ENCODE assay signal across 1 cellular context in the genomic region with DNA sequence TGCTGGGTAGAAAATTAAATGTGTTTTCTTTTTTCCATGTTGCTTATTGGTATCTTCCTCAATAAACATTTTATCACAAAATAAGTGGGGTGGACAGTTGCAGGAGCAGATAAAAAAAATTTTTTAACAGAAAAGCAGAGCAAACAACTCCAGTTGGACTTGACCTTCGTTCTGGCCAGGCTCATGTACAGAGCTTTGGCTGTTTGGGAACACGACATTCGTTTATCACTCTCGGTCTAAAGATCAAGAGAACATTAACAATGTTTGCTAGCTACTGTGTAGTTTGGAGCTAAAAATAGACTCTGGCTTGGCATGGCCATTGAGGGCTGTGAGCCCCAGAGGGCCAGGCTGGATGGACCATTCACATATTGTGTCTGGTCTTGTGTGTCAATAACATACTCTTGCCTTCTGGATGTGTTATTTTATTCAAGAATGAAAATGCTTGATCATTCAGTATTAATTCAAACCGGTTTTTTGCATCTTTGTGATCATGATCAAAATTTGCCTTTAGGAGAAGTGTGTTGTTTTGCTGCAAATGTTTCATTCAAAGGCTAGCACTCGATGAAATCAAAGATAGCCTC.
TF ChIP-seq lines count a peak whose summit lies in the region.

No MANE protein-coding gene starts in this region.

TF ChIP-seq in HepG2, 621 proteins besides CTCF, POLR2A, EP300 and RAD21 (continued from another document and continues in another):
- TF ChIP-seq, protein P1, sequence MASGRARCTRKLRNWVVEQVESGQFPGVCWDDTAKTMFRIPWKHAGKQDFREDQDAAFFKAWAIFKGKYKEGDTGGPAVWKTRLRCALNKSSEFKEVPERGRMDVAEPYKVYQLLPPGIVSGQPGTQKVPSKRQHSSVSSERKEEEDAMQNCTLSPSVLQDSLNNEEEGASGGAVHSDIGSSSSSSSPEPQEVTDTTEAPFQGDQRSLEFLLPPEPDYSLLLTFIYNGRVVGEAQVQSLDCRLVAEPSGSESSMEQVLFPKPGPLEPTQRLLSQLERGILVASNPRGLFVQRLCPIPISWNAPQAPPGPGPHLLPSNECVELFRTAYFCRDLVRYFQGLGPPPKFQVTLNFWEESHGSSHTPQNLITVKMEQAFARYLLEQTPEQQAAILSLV (CRISPR knock-in tag; IDR thresholded peaks at IDR 0.05; ENCODE audit: borderline replicate concordance): no peak
- TF ChIP-seq NCOA5 (CRISPR knock-in tag; IDR thresholded peaks at IDR 0.05): 0 out of 2 replicates have a peak, but pooled peaks have one; percentile 34
- TF ChIP-seq ZNF605 (CRISPR knock-in tag; IDR thresholded peaks at IDR 0.05): peak; percentile 79
- TF ChIP-seq, protein P2, sequence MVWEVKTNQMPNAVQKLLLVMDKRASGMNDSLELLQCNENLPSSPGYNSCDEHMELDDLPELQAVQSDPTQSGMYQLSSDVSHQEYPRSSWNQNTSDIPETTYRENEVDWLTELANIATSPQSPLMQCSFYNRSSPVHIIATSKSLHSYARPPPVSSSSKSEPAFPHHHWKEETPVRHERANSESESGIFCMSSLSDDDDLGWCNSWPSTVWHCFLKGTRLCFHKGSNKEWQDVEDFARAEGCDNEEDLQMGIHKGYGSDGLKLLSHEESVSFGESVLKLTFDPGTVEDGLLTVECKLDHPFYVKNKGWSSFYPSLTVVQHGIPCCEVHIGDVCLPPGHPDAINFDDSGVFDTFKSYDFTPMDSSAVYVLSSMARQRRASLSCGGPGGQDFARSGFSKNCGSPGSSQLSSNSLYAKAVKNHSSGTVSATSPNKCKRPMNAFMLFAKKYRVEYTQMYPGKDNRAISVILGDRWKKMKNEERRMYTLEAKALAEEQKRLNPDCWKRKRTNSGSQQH (CRISPR knock-in tag; IDR thresholded peaks at IDR 0.05; ENCODE audit: low read depth): peak; percentile 75; the same call in 1 of the 2 replicates
- TF ChIP-seq, protein P3, sequence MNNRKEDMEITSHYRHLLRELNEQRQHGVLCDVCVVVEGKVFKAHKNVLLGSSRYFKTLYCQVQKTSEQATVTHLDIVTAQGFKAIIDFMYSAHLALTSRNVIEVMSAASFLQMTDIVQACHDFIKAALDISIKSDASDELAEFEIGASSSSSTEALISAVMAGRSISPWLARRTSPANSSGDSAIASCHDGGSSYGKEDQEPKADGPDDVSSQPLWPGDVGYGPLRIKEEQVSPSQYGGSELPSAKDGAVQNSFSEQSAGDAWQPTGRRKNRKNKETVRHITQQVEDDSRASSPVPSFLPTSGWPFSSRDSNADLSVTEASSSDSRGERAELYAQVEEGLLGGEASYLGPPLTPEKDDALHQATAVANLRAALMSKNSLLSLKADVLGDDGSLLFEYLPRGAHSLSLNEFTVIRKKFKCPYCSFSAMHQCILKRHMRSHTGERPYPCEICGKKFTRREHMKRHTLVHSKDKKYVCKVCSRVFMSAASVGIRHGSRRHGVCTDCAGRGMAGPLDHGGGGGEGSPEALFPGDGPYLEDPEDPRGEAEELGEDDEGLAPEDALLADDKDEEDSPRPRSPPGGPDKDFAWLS (CRISPR knock-in tag; IDR thresholded peaks at IDR 0.05; ENCODE audit: borderline replicate concordance): no peak
- TF ChIP-seq STAG1 (CRISPR knock-in tag; IDR thresholded peaks at IDR 0.05): peak; percentile 44
- TF ChIP-seq ZNF331 (CRISPR knock-in tag; IDR thresholded peaks at IDR 0.05): peak; percentile 94
- no peak; the same call in 1 of the 2 replicates for TF ChIP-seq ZNF350 (CRISPR knock-in tag; IDR thresholded peaks at IDR 0.05; ENCODE audit: borderline replicate concordance, low read depth)
- TF ChIP-seq TMF1 (CRISPR knock-in tag; IDR thresholded peaks at IDR 0.05; ENCODE audit: low read depth): no peak
- peak; percentile 85 for TF ChIP-seq ESRRA (CRISPR knock-in tag; IDR thresholded peaks at IDR 0.05; ENCODE audit: low read depth)
- TF ChIP-seq SNAI1 (CRISPR knock-in tag; IDR thresholded peaks at IDR 0.05; ENCODE audit: borderline replicate concordance): no peak
- TF ChIP-seq MIER3 (CRISPR knock-in tag; IDR thresholded peaks at IDR 0.05; ENCODE audit: borderline replicate concordance): peak; percentile 96
- TF ChIP-seq, protein P4, sequence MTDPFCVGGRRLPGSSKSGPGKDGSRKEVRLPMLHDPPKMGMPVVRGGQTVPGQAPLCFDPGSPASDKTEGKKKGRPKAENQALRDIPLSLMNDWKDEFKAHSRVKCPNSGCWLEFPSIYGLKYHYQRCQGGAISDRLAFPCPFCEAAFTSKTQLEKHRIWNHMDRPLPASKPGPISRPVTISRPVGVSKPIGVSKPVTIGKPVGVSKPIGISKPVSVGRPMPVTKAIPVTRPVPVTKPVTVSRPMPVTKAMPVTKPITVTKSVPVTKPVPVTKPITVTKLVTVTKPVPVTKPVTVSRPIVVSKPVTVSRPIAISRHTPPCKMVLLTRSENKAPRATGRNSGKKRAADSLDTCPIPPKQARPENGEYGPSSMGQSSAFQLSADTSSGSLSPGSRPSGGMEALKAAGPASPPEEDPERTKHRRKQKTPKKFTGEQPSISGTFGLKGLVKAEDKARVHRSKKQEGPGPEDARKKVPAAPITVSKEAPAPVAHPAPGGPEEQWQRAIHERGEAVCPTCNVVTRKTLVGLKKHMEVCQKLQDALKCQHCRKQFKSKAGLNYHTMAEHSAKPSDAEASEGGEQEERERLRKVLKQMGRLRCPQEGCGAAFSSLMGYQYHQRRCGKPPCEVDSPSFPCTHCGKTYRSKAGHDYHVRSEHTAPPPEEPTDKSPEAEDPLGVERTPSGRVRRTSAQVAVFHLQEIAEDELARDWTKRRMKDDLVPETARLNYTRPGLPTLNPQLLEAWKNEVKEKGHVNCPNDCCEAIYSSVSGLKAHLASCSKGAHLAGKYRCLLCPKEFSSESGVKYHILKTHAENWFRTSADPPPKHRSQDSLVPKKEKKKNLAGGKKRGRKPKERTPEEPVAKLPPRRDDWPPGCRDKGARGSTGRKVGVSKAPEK (CRISPR knock-in tag; IDR thresholded peaks at IDR 0.05; ENCODE audit: borderline replicate concordance): no peak
- no peak for TF ChIP-seq HOXA9 (CRISPR knock-in tag; IDR thresholded peaks at IDR 0.05; ENCODE audit: borderline replicate concordance)
- TF ChIP-seq ZNF788 (CRISPR knock-in tag; IDR thresholded peaks at IDR 0.05; ENCODE audit: borderline replicate concordance): peak; percentile 84; the same call in 1 of the 2 replicates
- TF ChIP-seq, protein P5, sequence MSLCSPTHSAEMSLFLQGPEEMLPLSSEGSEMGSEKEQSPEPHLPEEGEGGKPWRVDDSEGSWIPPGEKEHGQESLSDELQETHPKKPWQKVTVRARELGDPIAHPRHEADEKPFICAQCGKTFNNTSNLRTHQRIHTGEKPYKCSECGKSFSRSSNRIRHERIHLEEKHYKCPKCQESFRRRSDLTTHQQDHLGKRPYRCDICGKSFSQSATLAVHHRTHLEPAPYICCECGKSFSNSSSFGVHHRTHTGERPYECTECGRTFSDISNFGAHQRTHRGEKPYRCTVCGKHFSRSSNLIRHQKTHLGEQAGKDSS (CRISPR knock-in tag; IDR thresholded peaks at IDR 0.05; ENCODE audit: borderline replicate concordance, low read depth): peak; percentile 76; the same call in 1 of the 2 replicates
- TF ChIP-seq, protein P6, sequence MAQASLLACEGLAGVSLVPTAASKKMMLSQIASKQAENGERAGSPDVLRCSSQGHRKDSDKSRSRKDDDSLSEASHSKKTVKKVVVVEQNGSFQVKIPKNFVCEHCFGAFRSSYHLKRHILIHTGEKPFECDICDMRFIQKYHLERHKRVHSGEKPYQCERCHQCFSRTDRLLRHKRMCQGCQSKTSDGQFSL (CRISPR knock-in tag; IDR thresholded peaks at IDR 0.05): 0 out of 2 replicates have a peak, but pooled peaks have one; percentile 34
- TF ChIP-seq, protein P7, sequence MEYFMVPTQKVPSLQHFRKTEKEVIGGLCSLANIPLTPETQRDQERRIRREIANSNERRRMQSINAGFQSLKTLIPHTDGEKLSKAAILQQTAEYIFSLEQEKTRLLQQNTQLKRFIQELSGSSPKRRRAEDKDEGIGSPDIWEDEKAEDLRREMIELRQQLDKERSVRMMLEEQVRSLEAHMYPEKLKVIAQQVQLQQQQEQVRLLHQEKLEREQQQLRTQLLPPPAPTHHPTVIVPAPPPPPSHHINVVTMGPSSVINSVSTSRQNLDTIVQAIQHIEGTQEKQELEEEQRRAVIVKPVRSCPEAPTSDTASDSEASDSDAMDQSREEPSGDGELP (IDR thresholded peaks at IDR 0.05; ENCODE audit: borderline replicate concordance, low read depth): peak; percentile 59; the same call in 1 of the 2 replicates
- no peak for TF ChIP-seq ZFP90 (CRISPR knock-in tag; IDR thresholded peaks at IDR 0.05; ENCODE audit: borderline replicate concordance)
- TF ChIP-seq, protein P8, sequence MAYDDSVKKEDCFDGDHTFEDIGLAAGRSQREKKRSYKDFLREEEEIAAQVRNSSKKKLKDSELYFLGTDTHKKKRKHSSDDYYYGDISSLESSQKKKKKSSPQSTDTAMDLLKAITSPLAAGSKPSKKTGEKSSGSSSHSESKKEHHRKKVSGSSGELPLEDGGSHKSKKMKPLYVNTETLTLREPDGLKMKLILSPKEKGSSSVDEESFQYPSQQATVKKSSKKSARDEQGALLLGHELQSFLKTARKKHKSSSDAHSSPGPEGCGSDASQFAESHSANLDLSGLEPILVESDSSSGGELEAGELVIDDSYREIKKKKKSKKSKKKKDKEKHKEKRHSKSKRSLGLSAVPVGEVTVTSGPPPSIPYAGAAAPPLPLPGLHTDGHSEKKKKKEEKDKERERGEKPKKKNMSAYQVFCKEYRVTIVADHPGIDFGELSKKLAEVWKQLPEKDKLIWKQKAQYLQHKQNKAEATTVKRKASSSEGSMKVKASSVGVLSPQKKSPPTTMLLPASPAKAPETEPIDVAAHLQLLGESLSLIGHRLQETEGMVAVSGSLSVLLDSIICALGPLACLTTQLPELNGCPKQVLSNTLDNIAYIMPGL (CRISPR knock-in tag; IDR thresholded peaks at IDR 0.05; ENCODE audit: borderline replicate concordance in 1 of 2, low read depth in 1 of 2): peak; percentile 49 to 50; a peak in 1 of 4 replicates
- peak; percentile 75 for TF ChIP-seq SIX4 (CRISPR knock-in tag; IDR thresholded peaks at IDR 0.05)
- peak; percentile 82; the same call in 1 of the 2 replicates for TF ChIP-seq SIX1 (CRISPR knock-in tag; IDR thresholded peaks at IDR 0.05; ENCODE audit: borderline replicate concordance)
- TF ChIP-seq, protein P9, sequence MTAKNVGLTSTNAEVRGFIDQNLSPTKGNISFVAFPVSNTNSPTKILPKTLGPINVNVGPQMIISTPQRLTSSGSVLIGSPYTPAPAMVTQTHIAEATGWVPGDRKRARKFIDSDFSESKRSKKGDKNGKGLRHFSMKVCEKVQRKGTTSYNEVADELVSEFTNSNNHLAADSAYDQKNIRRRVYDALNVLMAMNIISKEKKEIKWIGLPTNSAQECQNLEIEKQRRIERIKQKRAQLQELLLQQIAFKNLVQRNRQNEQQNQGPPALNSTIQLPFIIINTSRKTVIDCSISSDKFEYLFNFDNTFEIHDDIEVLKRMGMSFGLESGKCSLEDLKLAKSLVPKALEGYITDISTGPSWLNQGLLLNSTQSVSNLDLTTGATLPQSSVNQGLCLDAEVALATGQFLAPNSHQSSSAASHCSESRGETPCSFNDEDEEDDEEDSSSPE (CRISPR knock-in tag; IDR thresholded peaks at IDR 0.05): peak; percentile 37
- no peak for TF ChIP-seq ZBTB38 (CRISPR knock-in tag; IDR thresholded peaks at IDR 0.05)
- no peak for TF ChIP-seq MZF1 (CRISPR knock-in tag; IDR thresholded peaks at IDR 0.05; ENCODE audit: borderline replicate concordance)
- TF ChIP-seq, protein P10, sequence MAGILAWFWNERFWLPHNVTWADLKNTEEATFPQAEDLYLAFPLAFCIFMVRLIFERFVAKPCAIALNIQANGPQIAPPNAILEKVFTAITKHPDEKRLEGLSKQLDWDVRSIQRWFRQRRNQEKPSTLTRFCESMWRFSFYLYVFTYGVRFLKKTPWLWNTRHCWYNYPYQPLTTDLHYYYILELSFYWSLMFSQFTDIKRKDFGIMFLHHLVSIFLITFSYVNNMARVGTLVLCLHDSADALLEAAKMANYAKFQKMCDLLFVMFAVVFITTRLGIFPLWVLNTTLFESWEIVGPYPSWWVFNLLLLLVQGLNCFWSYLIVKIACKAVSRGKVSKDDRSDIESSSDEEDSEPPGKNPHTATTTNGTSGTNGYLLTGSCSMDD (CRISPR knock-in tag; IDR thresholded peaks at IDR 0.05): no peak
- TF ChIP-seq, protein P11, sequence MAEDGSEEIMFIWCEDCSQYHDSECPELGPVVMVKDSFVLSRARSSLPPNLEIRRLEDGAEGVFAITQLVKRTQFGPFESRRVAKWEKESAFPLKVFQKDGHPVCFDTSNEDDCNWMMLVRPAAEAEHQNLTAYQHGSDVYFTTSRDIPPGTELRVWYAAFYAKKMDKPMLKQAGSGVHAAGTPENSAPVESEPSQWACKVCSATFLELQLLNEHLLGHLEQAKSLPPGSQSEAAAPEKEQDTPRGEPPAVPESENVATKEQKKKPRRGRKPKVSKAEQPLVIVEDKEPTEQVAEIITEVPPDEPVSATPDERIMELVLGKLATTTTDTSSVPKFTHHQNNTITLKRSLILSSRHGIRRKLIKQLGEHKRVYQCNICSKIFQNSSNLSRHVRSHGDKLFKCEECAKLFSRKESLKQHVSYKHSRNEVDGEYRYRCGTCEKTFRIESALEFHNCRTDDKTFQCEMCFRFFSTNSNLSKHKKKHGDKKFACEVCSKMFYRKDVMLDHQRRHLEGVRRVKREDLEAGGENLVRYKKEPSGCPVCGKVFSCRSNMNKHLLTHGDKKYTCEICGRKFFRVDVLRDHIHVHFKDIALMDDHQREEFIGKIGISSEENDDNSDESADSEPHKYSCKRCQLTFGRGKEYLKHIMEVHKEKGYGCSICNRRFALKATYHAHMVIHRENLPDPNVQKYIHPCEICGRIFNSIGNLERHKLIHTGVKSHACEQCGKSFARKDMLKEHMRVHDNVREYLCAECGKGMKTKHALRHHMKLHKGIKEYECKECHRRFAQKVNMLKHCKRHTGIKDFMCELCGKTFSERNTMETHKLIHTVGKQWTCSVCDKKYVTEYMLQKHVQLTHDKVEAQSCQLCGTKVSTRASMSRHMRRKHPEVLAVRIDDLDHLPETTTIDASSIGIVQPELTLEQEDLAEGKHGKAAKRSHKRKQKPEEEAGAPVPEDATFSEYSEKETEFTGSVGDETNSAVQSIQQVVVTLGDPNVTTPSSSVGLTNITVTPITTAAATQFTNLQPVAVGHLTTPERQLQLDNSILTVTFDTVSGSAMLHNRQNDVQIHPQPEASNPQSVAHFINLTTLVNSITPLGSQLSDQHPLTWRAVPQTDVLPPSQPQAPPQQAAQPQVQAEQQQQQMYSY (CRISPR knock-in tag; IDR thresholded peaks at IDR 0.05): no peak
- TF ChIP-seq GABPA (IDR thresholded peaks at IDR 0.05; ENCODE audit: low read depth, low read length): no peak
- peak; percentile 35; the same call in 1 of the 2 replicates for TF ChIP-seq GABPA (CRISPR knock-in tag; IDR thresholded peaks at IDR 0.05; ENCODE audit: low read depth)
- TF ChIP-seq HES4 (CRISPR knock-in tag; IDR thresholded peaks at IDR 0.05; ENCODE audit: borderline replicate concordance): no peak
- no peak; the same call in 1 of the 2 replicates for TF ChIP-seq ARNT2 (CRISPR knock-in tag; IDR thresholded peaks at IDR 0.05; ENCODE audit: low read depth)
- TF ChIP-seq NR2F2 (IDR thresholded peaks at IDR 0.05; ENCODE audit: borderline replicate concordance, low read depth): peak; percentile 71; the same call in 1 of the 2 replicates
- no peak for TF ChIP-seq TP53 (CRISPR knock-in tag; conservative IDR thresholded peaks at IDR 0.05)
- peak; percentile 73; the same call in 1 of the 2 replicates for TF ChIP-seq ZNF441 (CRISPR knock-in tag; IDR thresholded peaks at IDR 0.05; ENCODE audit: borderline replicate concordance)
- no peak for TF ChIP-seq ZNF180 (CRISPR knock-in tag; IDR thresholded peaks at IDR 0.05; ENCODE audit: borderline replicate concordance, low read depth)
- TF ChIP-seq HNRNPK (IDR thresholded peaks at IDR 0.05; ENCODE audit: low read depth, low read length, poor library complexity, severe bottlenecking): no peak
- TF ChIP-seq ZNF10 (CRISPR knock-in tag; IDR thresholded peaks at IDR 0.05; ENCODE audit: borderline replicate concordance, low read depth): no peak
- no peak for TF ChIP-seq ISX (CRISPR knock-in tag; conservative IDR thresholded peaks at IDR 0.05)
- TF ChIP-seq MED1 (CRISPR knock-in tag; IDR thresholded peaks at IDR 0.05): peak; percentile 92
- 0 out of 2 replicates have a peak, but pooled peaks have one; percentile 50 for TF ChIP-seq ARID2 (CRISPR knock-in tag; IDR thresholded peaks at IDR 0.05; ENCODE audit: borderline replicate concordance)
- TF ChIP-seq NPAS2 (CRISPR knock-in tag; IDR thresholded peaks at IDR 0.05; ENCODE audit: borderline replicate concordance): no peak
